In the genomic region with DNA sequence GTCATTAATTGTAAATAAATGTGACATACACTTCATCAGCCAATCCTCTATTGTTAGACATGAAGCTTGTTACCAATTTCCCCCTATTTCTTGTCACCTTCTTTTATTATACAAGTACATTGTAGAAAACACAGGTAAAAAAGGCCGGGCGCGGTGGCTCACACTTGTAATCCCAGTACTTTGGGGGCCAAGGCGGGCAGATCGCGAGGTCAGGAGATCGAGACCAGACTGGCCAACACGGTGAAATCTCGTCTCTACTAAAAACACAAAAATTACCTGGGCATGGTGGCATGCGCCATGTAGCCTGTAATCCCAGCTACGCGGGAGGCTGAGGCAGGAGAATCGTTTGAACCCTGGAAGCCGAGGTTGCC, we compare ENCODE assay signal across 1 cellular context.
TF ChIP-seq lines count a peak whose summit lies in the region.

No MANE protein-coding gene starts in this region.

TF ChIP-seq in endothelial cell of umbilical vein, 7 proteins besides CTCF, POLR2A, EP300 and RAD21 (continued from another document):
- no peak for TF ChIP-seq MAX (IDR thresholded peaks at IDR 0.05; ENCODE audit: insufficient read depth, insufficient read length)
- TF ChIP-seq POLR2AphosphoS5 (IDR thresholded peaks at IDR 0.05; ENCODE audit: insufficient read depth, low read depth, low read length), result no peak
